In the genomic region with DNA sequence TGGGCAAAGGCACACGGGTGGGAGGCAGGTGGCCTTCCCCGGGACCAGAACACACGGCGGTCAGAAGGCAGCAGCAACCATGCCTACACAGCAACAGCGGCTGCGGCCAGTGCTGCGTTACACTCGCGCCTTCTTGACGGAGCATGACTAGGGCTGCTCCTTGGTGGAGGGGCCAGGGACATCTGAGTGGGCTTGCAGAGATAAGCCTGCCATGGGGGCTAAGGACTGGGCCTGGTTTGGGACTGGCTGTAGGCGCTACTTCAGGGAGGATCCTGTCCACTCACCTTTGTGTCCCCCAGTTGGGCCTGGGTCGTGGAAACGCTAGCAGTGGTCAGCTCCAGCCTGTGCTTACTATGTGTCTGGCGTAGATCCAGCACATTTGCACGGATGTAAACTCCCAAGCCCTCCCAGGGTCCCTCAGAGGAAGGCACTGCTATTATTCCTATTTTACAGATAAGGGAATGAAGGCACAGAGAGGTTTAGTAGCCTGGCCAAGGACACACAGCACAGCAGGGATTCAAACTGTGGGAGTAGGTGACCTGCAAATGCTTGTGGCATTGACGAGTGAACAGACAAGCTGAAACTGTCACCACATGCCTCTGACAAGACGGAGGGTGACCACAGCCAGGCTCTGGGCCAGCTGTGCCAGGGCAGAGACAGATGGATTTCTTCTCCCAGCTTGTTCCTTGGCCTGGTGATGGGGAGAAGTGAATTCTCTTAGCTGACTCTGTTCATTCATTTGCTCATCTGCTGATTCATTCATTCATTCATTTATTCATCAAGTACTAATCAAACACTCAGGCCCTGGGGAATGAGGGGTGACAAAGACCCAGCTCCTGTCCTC, we compare ENCODE assay signal across 2 cellular contexts.
TF ChIP-seq lines count a peak whose summit lies in the region.

No MANE protein-coding gene starts in this region.

TF ChIP-seq in A549, 52 proteins besides CTCF, POLR2A, EP300 and RAD21:
- TF ChIP-seq ZFP36 (IDR thresholded peaks at IDR 0.05; ENCODE audit: borderline replicate concordance, partially characterized antibody): peak; percentile 84
- no peak for TF ChIP-seq GATA3 (IDR thresholded peaks at IDR 0.05; ENCODE audit: borderline replicate concordance)

TF ChIP-seq in IMR-90, 13 proteins besides CTCF, POLR2A, EP300 and RAD21:
- TF ChIP-seq SMC3 (IDR thresholded peaks at IDR 0.05; ENCODE audit: low read depth, low read length) (no peak), BHLHE40 (IDR thresholded peaks at IDR 0.05; ENCODE audit: low read depth, low read length) (no peak), MXI1 (IDR thresholded peaks at IDR 0.05; ENCODE audit: borderline replicate concordance, low read depth, low read length) (no peak), NFE2L2 (IDR thresholded peaks at IDR 0.05; ENCODE audit: low read depth, low read length) (no peak), FOS (IDR thresholded peaks at IDR 0.05; ENCODE audit: low read depth, low read length) (no peak), RFX5 (IDR thresholded peaks at IDR 0.05; ENCODE audit: low read depth, low read length) (no peak), RCOR1 (IDR thresholded peaks at IDR 0.05; ENCODE audit: insufficient replicate concordance, low read length) (no peak), CEBPB (IDR thresholded peaks at IDR 0.05; ENCODE audit: low read depth, low read length) (no peak), CHD1 (IDR thresholded peaks at IDR 0.05; ENCODE audit: low read depth, low read length) (no peak), MAFK (IDR thresholded peaks at IDR 0.05; ENCODE audit: low read depth, low read length) (no peak), MAZ (IDR thresholded peaks at IDR 0.05; ENCODE audit: borderline replicate concordance, low read depth, low read length) (no peak)
- TF ChIP-seq, protein P1, sequence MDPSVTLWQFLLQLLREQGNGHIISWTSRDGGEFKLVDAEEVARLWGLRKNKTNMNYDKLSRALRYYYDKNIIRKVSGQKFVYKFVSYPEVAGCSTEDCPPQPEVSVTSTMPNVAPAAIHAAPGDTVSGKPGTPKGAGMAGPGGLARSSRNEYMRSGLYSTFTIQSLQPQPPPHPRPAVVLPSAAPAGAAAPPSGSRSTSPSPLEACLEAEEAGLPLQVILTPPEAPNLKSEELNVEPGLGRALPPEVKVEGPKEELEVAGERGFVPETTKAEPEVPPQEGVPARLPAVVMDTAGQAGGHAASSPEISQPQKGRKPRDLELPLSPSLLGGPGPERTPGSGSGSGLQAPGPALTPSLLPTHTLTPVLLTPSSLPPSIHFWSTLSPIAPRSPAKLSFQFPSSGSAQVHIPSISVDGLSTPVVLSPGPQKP (IDR thresholded peaks at IDR 0.05; ENCODE audit: borderline replicate concordance, low read depth, low read length): no peak
- TF ChIP-seq, protein P2, sequence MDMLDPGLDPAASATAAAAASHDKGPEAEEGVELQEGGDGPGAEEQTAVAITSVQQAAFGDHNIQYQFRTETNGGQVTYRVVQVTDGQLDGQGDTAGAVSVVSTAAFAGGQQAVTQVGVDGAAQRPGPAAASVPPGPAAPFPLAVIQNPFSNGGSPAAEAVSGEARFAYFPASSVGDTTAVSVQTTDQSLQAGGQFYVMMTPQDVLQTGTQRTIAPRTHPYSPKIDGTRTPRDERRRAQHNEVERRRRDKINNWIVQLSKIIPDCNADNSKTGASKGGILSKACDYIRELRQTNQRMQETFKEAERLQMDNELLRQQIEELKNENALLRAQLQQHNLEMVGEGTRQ (IDR thresholded peaks at IDR 0.05; ENCODE audit: low read depth, low read length): no peak
